Comparison of ENCODE assay signal across 8 cellular contexts in genomic region chr7:125061776-125062397, GRCh38.
A peak's percentile ranks its signal among the peaks of the same experiment; 100 is the strongest.
DNase-seq lines count a peak whose midpoint lies in the region; ATAC-seq, FAIRE-seq and TF ChIP-seq lines count a peak whose summit lies in the region.

No MANE protein-coding gene starts in this region.

- TF ChIP-seq CTCF in foreskin fibroblast (IDR thresholded peaks at IDR 0.05; ENCODE audit: low read depth, low read length), result no peak
- no peak for TF ChIP-seq CTCF in suprapubic skin (IDR thresholded peaks at IDR 0.05)

- no peaks in the 10 kb centered on the region for H3K27me3 ChIP-seq in suprapubic skin

- no peak for TF ChIP-seq POLR2A in suprapubic skin (IDR thresholded peaks at IDR 0.05)

- no peak for TF ChIP-seq EP300 in suprapubic skin (IDR thresholded peaks at IDR 0.05)

- DNase-seq in NCI-H460 (ENCODE audit: extremely low read depth, low read depth), result peak; percentile 69
- DNase-seq in foreskin fibroblast, result peak; percentile 9 to 22
- DNase-seq in suprapubic skin (ENCODE audit: low spot score in 2 of 2), result no peak
- no peak for DNase-seq in AML-193 (lab: John Stamatoyannopoulos, UW)
- no peak for DNase-seq in islet precursor cell
- DNase-seq in GM19239 (ENCODE audit: insufficient read length, low spot score), result no peak

- FAIRE-seq in GM19239 (lab: Jason Lieb, UNC), result no peak

- H3K27ac ChIP-seq in suprapubic skin, result no peak overlapping the region

- peak; percentile 74 for ATAC-seq in GM18870 (IDR thresholded peaks at IDR 0.05; ENCODE audit: unreplicated experiment)
- peak; percentile 89 for ATAC-seq in HG02759 (IDR thresholded peaks at IDR 0.05; ENCODE audit: unreplicated experiment)

- WGBS in suprapubic skin, result 39% methylated on average over 2 of the region's 2 CpGs

- no peaks in the 10 kb centered on the region for H3K9me3 ChIP-seq in suprapubic skin

- H3K4me1 ChIP-seq in suprapubic skin, result no peaks in the 10 kb centered on the region

- no peak overlapping the region for H3K4me3 ChIP-seq in foreskin fibroblast (ENCODE audit: low read depth in 1 of 2, low read length in 2 of 2)
- H3K4me3 ChIP-seq in suprapubic skin, result no peak overlapping the region

- no peaks in the 10 kb centered on the region for H3K36me3 ChIP-seq in suprapubic skin

Comparison
In these comparisons a context has a peak if more than half of its experiments do, and no peak if none do; other contexts are left out.
1. DNase-seq: peak in NCI-H460 (single experiment) and foreskin fibroblast (2 of 2); none in suprapubic skin (0 of 2), AML-193 (0 of 2), islet precursor cell (single experiment) and GM19239 (single experiment).